In the genomic region with DNA sequence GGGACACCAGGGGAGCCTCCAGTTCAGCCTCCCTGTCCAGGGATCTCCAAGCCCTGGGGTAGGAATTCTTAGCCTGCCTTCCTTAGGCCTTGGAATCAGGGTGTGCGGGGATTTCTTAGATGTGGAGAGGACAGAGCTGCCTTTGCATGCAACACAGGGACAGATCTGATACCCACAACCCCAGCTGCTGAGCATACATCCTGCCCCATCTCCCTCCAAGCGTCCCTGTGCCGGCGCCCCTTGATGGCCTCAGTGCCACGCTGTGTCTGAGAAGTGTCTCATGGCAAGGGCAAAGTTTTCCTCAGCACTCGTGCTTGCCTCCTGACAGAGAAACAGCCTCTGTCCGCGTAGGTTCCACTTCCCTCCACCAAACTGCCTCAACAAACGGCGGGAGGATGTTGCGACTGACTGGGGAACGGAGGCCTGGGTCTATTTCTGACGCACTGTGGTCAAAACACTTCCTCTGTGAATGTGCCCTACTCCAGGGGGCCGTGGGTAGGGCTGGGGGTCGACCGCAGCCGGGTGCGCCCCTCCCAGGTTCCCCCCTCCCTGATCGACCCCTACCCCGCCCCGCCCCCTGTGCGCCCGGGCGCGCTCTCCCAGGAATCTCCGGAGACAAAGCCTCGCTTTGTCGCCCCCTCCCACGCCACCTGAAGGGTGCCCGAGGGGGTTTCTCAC, we compare ENCODE assay signal across 8 cellular contexts. TPM values are rescaled to one million over a fixed set of nuclear protein-coding genes. Genes with fewer than 3 reads are reported as not detected.
DNase-seq lines count a peak whose midpoint lies in the region; ATAC-seq and TF ChIP-seq lines count a peak whose summit lies in the region.

No MANE protein-coding gene starts in this region.

- H3K9me2 ChIP-seq in Loucy (replicated peaks; ENCODE audit: low read depth, low read length): no peaks in the 10 kb centered on the region

- H3K4me1 Mint-ChIP-seq in Calu3 (ENCODE audit: low read depth, unreplicated experiment): peaks cover 15% of the 10 kb centered on the region
- H3K4me1 Mint-ChIP-seq in stimulated activated memory B cell treated with anti-CD40 and anti-IgM and Interleukin-4, amounts not matched to agents 10 μg/mL and 1 μg/mL and 100 μg/mL, for 72 hours: peaks cover 83% of the 10 kb centered on the region

- peak; percentile 36 for ATAC-seq in GM21529 (IDR thresholded peaks at IDR 0.05; ENCODE audit: unreplicated experiment)
- peak; percentile 73 for ATAC-seq in stimulated activated memory B cell treated with anti-CD40 and anti-IgM and Interleukin-4, amounts not matched to agents 10 μg/mL and 1 μg/mL and 100 μg/mL, for 72 hours

- H3K27me3 Mint-ChIP-seq in Calu3 (ENCODE audit: unreplicated experiment): no peaks in the 10 kb centered on the region
- no peaks in the 10 kb centered on the region for H3K27me3 Mint-ChIP-seq in stimulated activated memory B cell treated with anti-CD40 and anti-IgM and Interleukin-4, amounts not matched to agents 10 μg/mL and 1 μg/mL and 100 μg/mL, for 72 hours

- H4K20me1 ChIP-seq in Loucy (ENCODE audit: insufficient read depth, low read length, poor library complexity, severe bottlenecking): peaks cover 6% of the 10 kb centered on the region

- no TSS peak for BruUV-seq in Calu3 (replicated peaks; lab: Mats Ljungman, UMichigan)

- peaks cover 42% of the 10 kb centered on the region for H3K36me3 Mint-ChIP-seq in Calu3 (ENCODE audit: insufficient read depth, unreplicated experiment)
- H3K36me3 Mint-ChIP-seq in stimulated activated memory B cell treated with anti-CD40 and anti-IgM and Interleukin-4, amounts not matched to agents 10 μg/mL and 1 μg/mL and 100 μg/mL, for 72 hours: peaks cover 27% of the 10 kb centered on the region

- peaks cover 66% of the 10 kb centered on the region for H3K4me1 ChIP-seq in Loucy (ENCODE audit: insufficient read depth, low read length, poor library complexity, severe bottlenecking)
- H3K4me1 ChIP-seq in mononuclear cell (ENCODE audit: insufficient read depth, low read length): peaks cover 73% of the 10 kb centered on the region

- intact Hi-C loops in Calu3 (cut with micrococcal nuclease; ENCODE audit: unreplicated experiment): no loop called here

- H3K9ac ChIP-seq in Loucy (ENCODE audit: low read depth, low read length, poor library complexity, severe bottlenecking): peak overlapping the region; percentile 97

- no peaks in the 10 kb centered on the region for H3K9me3 Mint-ChIP-seq in Calu3 (ENCODE audit: low read depth, unreplicated experiment)
- no peaks in the 10 kb centered on the region for H3K9me3 Mint-ChIP-seq in stimulated activated memory B cell treated with anti-CD40 and anti-IgM and Interleukin-4, amounts not matched to agents 10 μg/mL and 1 μg/mL and 100 μg/mL, for 72 hours

- TF ChIP-seq CTCF in Calu3 (IDR thresholded peaks at IDR 0.05; ENCODE audit: unreplicated experiment) (no peak), Loucy (conservative IDR thresholded peaks at IDR 0.05; ENCODE audit: low read length) (no peak)

- peak overlapping the region; percentile 91 for H3K27ac Mint-ChIP-seq in Calu3 (ENCODE audit: unreplicated experiment)
- H3K27ac Mint-ChIP-seq in stimulated activated memory B cell treated with anti-CD40 and anti-IgM and Interleukin-4, amounts not matched to agents 10 μg/mL and 1 μg/mL and 100 μg/mL, for 72 hours: peak overlapping the region; percentile 96

- H3K36me3 ChIP-seq in Loucy (ENCODE audit: insufficient read depth, low read length): peaks cover 13% of the 10 kb centered on the region; the same call in 1 of the 2 replicates

- H3K79me2 ChIP-seq in Loucy (ENCODE audit: insufficient read depth, low read length): peaks cover 45% of the 10 kb centered on the region

- no peaks in the 10 kb centered on the region for H3K27me3 ChIP-seq in Loucy (ENCODE audit: insufficient read depth, low read length, poor library complexity, severe bottlenecking)
- H3K27me3 ChIP-seq in mononuclear cell (ENCODE audit: insufficient read depth, low read length): no peaks in the 10 kb centered on the region

- H3F3A ChIP-seq in Loucy (ENCODE audit: low read depth): peaks cover 12% of the 10 kb centered on the region; the same call in 1 of the 2 replicates

- peak overlapping the region; percentile 53 for H2AFZ ChIP-seq in Loucy (ENCODE audit: low read length)

- peak overlapping the region; percentile 95 for H3K4me3 Mint-ChIP-seq in Calu3 (ENCODE audit: low read depth, unreplicated experiment)
- H3K4me3 Mint-ChIP-seq in stimulated activated memory B cell treated with anti-CD40 and anti-IgM and Interleukin-4, amounts not matched to agents 10 μg/mL and 1 μg/mL and 100 μg/mL, for 72 hours: peak overlapping the region; percentile 96

- DNase-seq in Calu3 (no peak), dermis blood vessel endothelial cell (peak; percentile 10), NCI-H1436 treated with DMSO at 0.1 percent for 48 hours (lab: John Stamatoyannopoulos, UW) (no peak)
- peak; percentile 65 for DNase-seq in activated CD4-positive, alpha-beta T cell treated with anti-CD3 and anti-CD28 coated beads for 48 hours

- H3K9me3 ChIP-seq in Loucy (ENCODE audit: insufficient read depth, low read depth, low read length) (no peaks in the 10 kb centered on the region), mononuclear cell (ENCODE audit: low read depth, low read length) (no peaks in the 10 kb centered on the region)

- H3K4me3 ChIP-seq in Loucy (ENCODE audit: low read length, poor library complexity, severe bottlenecking): peak overlapping the region; percentile 89
- H3K4me3 ChIP-seq in mononuclear cell (ENCODE audit: low read length): peak overlapping the region; percentile 89

- CTCF ChIA-PET in Calu3 (lab: Charles Lee): interaction anchor here (0.5 to 0.7 kb wide), 2 partner anchors 28 to 233 kb away, joined by 4 to 5 read pairs; no protein-coding TSS in a partner anchor

- peak overlapping the region; percentile 99 for H3K4me2 ChIP-seq in Loucy (ENCODE audit: low read depth, low read length, poor library complexity, severe bottlenecking)

RNA-seq across cellular contexts. Expression of a gene that starts 0.9 kb away (rescaled TPM):
- total RNA-seq in Calu3 (2022) (22.5 and 25.4 TPM in 2 replicates), dermis blood vessel endothelial cell (17.8 and 22.8 TPM in 2 replicates), mononuclear cell (44.4 TPM)

RNA-seq across cellular contexts. Expression of a gene that starts 14.1 kb away (rescaled TPM):
- 15.9 and 17.3 TPM in 2 replicates for total RNA-seq in Calu3 (2022)
- 9.9 and 12.6 TPM in 2 replicates for total RNA-seq in dermis blood vessel endothelial cell
- 22.5 TPM for total RNA-seq in mononuclear cell

RNA-seq across cellular contexts. Expression of a gene that starts 14.2 kb away (rescaled TPM):
- total RNA-seq in Calu3 (2022): 2.5 and 2.6 TPM in 2 replicates
- 0.34 and 0.65 TPM in 2 replicates for total RNA-seq in dermis blood vessel endothelial cell
- total RNA-seq in mononuclear cell: 1.9 TPM

RNA-seq across cellular contexts. Expression of a gene that starts 28.4 kb away (rescaled TPM):
- total RNA-seq in Calu3 (2022) (11.2 and 11.5 TPM in 2 replicates), dermis blood vessel endothelial cell (6.9 and 7.5 TPM in 2 replicates), mononuclear cell (13.4 TPM)

Comparison
In these comparisons a context has a peak if more than half of its experiments do, and no peak if none do; other contexts are left out.
1. DNase-seq: peak in activated CD4-positive, alpha-beta T cell treated with anti-CD3 and anti-CD28 coated beads for 48 hours (single experiment) and dermis blood vessel endothelial cell (single experiment); none in Calu3 (single experiment) and NCI-H1436 treated with DMSO at 0.1 percent for 48 hours (single experiment).